ENCODE assay signal across 9 cellular contexts in genomic region chr2:201114846-201115245, GRCh38. TPM values are rescaled to one million over a fixed set of nuclear protein-coding genes. Genes with fewer than 3 reads are reported as not detected.
DNase-seq lines count a peak whose midpoint lies in the region; ATAC-seq and TF ChIP-seq lines count a peak whose summit lies in the region.
"Had no signal": no experiment of that assay in that cellular context is flagged by ENCODE, and none has a peak within 500 bp of the region (broad histone marks: within the 10 kb centered on the region; RNA-seq: fewer than 3 reads in every experiment).

No MANE protein-coding gene starts in this region.

- no peak for DNase-seq in activated naive CD4-positive, alpha-beta T cell treated with Interleukin-2 at 50 U/mL for 16 hours
- DNase-seq in left lung (no peak), tibial nerve (ENCODE audit: low spot score in 2 of 2) (no peak), NCI-H524 (lab: John Stamatoyannopoulos, UW) (no peak), NCI-H2081 (lab: John Stamatoyannopoulos, UW) (no peak), substantia nigra (lab: John Stamatoyannopoulos, UW) (no peak)
- DNase-seq: activated CD4-positive, CD25-positive, alpha-beta regulatory T cell had no signal

- H3K4me1 Mint-ChIP-seq in activated naive CD4-positive, alpha-beta T cell treated with anti-CD3 and anti-CD28 coated beads, Interleukin-2, amount 50 U/mL, for 24 hours: peaks cover 24% of the 10 kb centered on the region
- peaks cover 29% of the 10 kb centered on the region for H3K4me1 Mint-ChIP-seq in activated naive CD8-positive, alpha-beta T cell (ENCODE audit: low read depth)

- TF ChIP-seq CTCF in left lung (IDR thresholded peaks at IDR 0.05) (no peak), tibial nerve (IDR thresholded peaks at IDR 0.05) (no peak)

- H3K27ac ChIP-seq in left lung: peak overlapping the region in 1 of 2 donors; percentile 99
- peak overlapping the region; percentile 96 to 100 (median 99) for H3K27ac ChIP-seq in tibial nerve
- no peak overlapping the region for H3K27ac ChIP-seq in substantia nigra (ENCODE audit: low read depth, low read length, poor library complexity, severe bottlenecking)

- H3K4me3 ChIP-seq in left lung: peak overlapping the region; percentile 6 to 81
- peak overlapping the region in 1 of 4 donors; percentile 95 for H3K4me3 ChIP-seq in tibial nerve

- H3K27me3 ChIP-seq in left lung: no peaks in the 10 kb centered on the region
- no peaks in the 10 kb centered on the region for H3K27me3 ChIP-seq in tibial nerve

- intact Hi-C loops in left lung (cut with DNase I): no loop called here

- TF ChIP-seq EP300 in tibial nerve (IDR thresholded peaks at IDR 0.05): no peak

- peaks cover 5 to 31% of the 10 kb centered on the region in 2 donors for H3K4me1 ChIP-seq in left lung
- peaks cover 0 to 30% (median 0%) of the 10 kb centered on the region in 4 donors for H3K4me1 ChIP-seq in tibial nerve

- ATAC-seq in left lung: no peak

- H3K9me3 Mint-ChIP-seq in activated naive CD4-positive, alpha-beta T cell treated with anti-CD3 and anti-CD28 coated beads, Interleukin-2, amount 50 U/mL, for 24 hours: no peaks in the 10 kb centered on the region
- H3K9me3 Mint-ChIP-seq in activated naive CD8-positive, alpha-beta T cell (ENCODE audit: low read depth): no peaks in the 10 kb centered on the region

- H3K9me3 ChIP-seq in left lung (no peaks in the 10 kb centered on the region), tibial nerve (no peaks in the 10 kb centered on the region)

- H3K27ac Mint-ChIP-seq in activated naive CD4-positive, alpha-beta T cell treated with anti-CD3 and anti-CD28 coated beads, Interleukin-2, amount 50 U/mL, for 24 hours: no peak overlapping the region
- peak overlapping the region; percentile 99 for H3K27ac Mint-ChIP-seq in activated naive CD8-positive, alpha-beta T cell

- no peak for TF ChIP-seq POLR2A in tibial nerve (IDR thresholded peaks at IDR 0.05)

- peaks cover 5% of the 10 kb centered on the region for H3K36me3 Mint-ChIP-seq in activated naive CD4-positive, alpha-beta T cell treated with anti-CD3 and anti-CD28 coated beads, Interleukin-2, amount 50 U/mL, for 24 hours
- H3K36me3 Mint-ChIP-seq in activated naive CD8-positive, alpha-beta T cell: no peaks in the 10 kb centered on the region

- H3K27me3 Mint-ChIP-seq in activated naive CD4-positive, alpha-beta T cell treated with anti-CD3 and anti-CD28 coated beads, Interleukin-2, amount 50 U/mL, for 24 hours: no peaks in the 10 kb centered on the region
- H3K27me3 Mint-ChIP-seq in activated naive CD8-positive, alpha-beta T cell: no peaks in the 10 kb centered on the region

- H3K36me3 ChIP-seq in left lung (no peaks in the 10 kb centered on the region), tibial nerve (peaks cover 0 to 7% (median 0%) of the 10 kb centered on the region in 3 donors)

- peak overlapping the region; percentile 96 for H3K4me3 Mint-ChIP-seq in activated naive CD4-positive, alpha-beta T cell treated with anti-CD3 and anti-CD28 coated beads, Interleukin-2, amount 50 U/mL, for 24 hours
- peak overlapping the region; percentile 92 for H3K4me3 Mint-ChIP-seq in activated naive CD8-positive, alpha-beta T cell

RNA-seq across cellular contexts. Expression of gene CFLAR, which starts 1.1 kb away (rescaled TPM):
- 100 to 1,000 TPM; 278 to 327 TPM for total RNA-seq in left lung
- 100 to 1,000 TPM; 158 to 284 (median 220) TPM for total RNA-seq in tibial nerve

RNA-seq across cellular contexts. Expression of gene NDUFB3, which starts 43.0 kb away (rescaled TPM):
- total RNA-seq in left lung (10 to 100 TPM; 92.1 to 92.9 TPM), tibial nerve (10 to 100 TPM; 30.8 to 55.7 (median 52.1) TPM)

RNA-seq across cellular contexts. Expression of gene HYCC2, which starts 43.4 kb away (rescaled TPM):
- total RNA-seq in left lung (10 to 100 TPM; 24.2 to 37.9 TPM), tibial nerve (10 to 100 TPM; 17.3 to 27.9 (median 18.6) TPM)
